Comparison of ENCODE assay signal across 7 cellular contexts in genomic region chr16:53282975-53283946, GRCh38.
DNase-seq lines count a peak whose midpoint lies in the region; ATAC-seq, FAIRE-seq and TF ChIP-seq lines count a peak whose summit lies in the region.

No MANE protein-coding gene starts in this region.

- no peak for FAIRE-seq in urothelium cell line (lab: Jason Lieb, UNC)

- peak; percentile 48 for ATAC-seq in WTC11
- no peak for ATAC-seq in HG02938 (IDR thresholded peaks at IDR 0.05; ENCODE audit: unreplicated experiment)

- H3K27me3 Mint-ChIP-seq in WTC11 (ENCODE audit: low read depth): no peaks in the 10 kb centered on the region

- H3K9me3 Mint-ChIP-seq in WTC11: peaks cover 9% of the 10 kb centered on the region

- TF ChIP-seq CTCF in WTC11 (IDR thresholded peaks at IDR 0.05): no peak

- CTCF ChIA-PET in WTC11 (lab: Charles Lee): interaction anchor here (0.6 to 1.6 kb wide), 23 partner anchors 10 to 369 kb away, joined by 3 to 15 read pairs (median 3); partner anchors contain the start of gene CHD9

- H3K4me3 Mint-ChIP-seq in WTC11: no peak overlapping the region

- POLR2A ChIA-PET in WTC11 (lab: Charles Lee): interaction anchor here (1.0 kb wide), 1 partner anchor 228 kb away, joined by 5 read pairs; the partner anchor contains the start of gene CHD9

- DNase-seq in GM04504 (ENCODE audit: low read depth): peak; percentile 13
- DNase-seq in NAMALWA (ENCODE audit: low spot score): peak; percentile 51
- DNase-seq in WTC11 (ENCODE audit: low spot score): no peak
- peak; percentile 57 for DNase-seq in iPS-NIHi11 (ENCODE audit: low spot score)
- peak; percentile 39 for DNase-seq in urothelium cell line (ENCODE audit: low spot score)
- no peak for DNase-seq in KG1 (lab: John Stamatoyannopoulos, UW)

- no peak overlapping the region for H3K27ac Mint-ChIP-seq in WTC11

- H3K4me1 Mint-ChIP-seq in WTC11: no peaks in the 10 kb centered on the region

- H3K36me3 Mint-ChIP-seq in WTC11: peaks cover 36% of the 10 kb centered on the region

TF ChIP-seq in WTC11, 78 proteins besides CTCF, POLR2A, EP300 and RAD21:
- no peak for TF ChIP-seq ZBTB43 (CRISPR knock-in tag; IDR thresholded peaks at IDR 0.05)
- no peak for TF ChIP-seq NR1H2 (CRISPR knock-in tag; IDR thresholded peaks at IDR 0.05)
- no peak for TF ChIP-seq ATF1 (CRISPR knock-in tag; IDR thresholded peaks at IDR 0.05)
- TF ChIP-seq PRDM15 (CRISPR knock-in tag; IDR thresholded peaks at IDR 0.05): no peak
- no peak for TF ChIP-seq TEAD4 (CRISPR knock-in tag; IDR thresholded peaks at IDR 0.05)
- no peak for TF ChIP-seq AFF4 (CRISPR knock-in tag; IDR thresholded peaks at IDR 0.05; ENCODE audit: borderline replicate concordance)
- TF ChIP-seq, protein P1, sequence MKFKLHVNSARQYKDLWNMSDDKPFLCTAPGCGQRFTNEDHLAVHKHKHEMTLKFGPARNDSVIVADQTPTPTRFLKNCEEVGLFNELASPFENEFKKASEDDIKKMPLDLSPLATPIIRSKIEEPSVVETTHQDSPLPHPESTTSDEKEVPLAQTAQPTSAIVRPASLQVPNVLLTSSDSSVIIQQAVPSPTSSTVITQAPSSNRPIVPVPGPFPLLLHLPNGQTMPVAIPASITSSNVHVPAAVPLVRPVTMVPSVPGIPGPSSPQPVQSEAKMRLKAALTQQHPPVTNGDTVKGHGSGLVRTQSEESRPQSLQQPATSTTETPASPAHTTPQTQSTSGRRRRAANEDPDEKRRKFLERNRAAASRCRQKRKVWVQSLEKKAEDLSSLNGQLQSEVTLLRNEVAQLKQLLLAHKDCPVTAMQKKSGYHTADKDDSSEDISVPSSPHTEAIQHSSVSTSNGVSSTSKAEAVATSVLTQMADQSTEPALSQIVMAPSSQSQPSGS (CRISPR knock-in tag; IDR thresholded peaks at IDR 0.05; ENCODE audit: borderline replicate concordance, low read depth): no peak
- TF ChIP-seq ARID4B (CRISPR knock-in tag; IDR thresholded peaks at IDR 0.05; ENCODE audit: borderline replicate concordance): no peak

Comparison
In these comparisons a context has a peak if more than half of its experiments do, and no peak if none do; other contexts are left out.
1. DNase-seq: peak in GM04504 (single experiment), NAMALWA (single experiment), iPS-NIHi11 (single experiment) and urothelium cell line (single experiment); none in WTC11 (single experiment) and KG1 (single experiment).